11 cellular contexts compared by ENCODE assay signal in genomic region chr19:5434970-5435641, GRCh38. TPM values are rescaled to one million over a fixed set of nuclear protein-coding genes. Genes with fewer than 3 reads are reported as not detected.
DNase-seq lines count a peak whose midpoint lies in the region; ATAC-seq lines count a peak whose summit lies in the region.
"Had no signal": no experiment of that assay in that cellular context is flagged by ENCODE, and none has a peak within 500 bp of the region (broad histone marks: within the 10 kb centered on the region; RNA-seq: fewer than 3 reads in every experiment).

No MANE protein-coding gene starts in this region.

- no peaks in the 10 kb centered on the region for H3K27me3 ChIP-seq in HAP-1 (ENCODE audit: low read depth)

- no peaks in the 10 kb centered on the region for H3K4me1 ChIP-seq in HAP-1

- ATAC-seq in activated naive CD4-positive, alpha-beta T cell treated with anti-CD3 and anti-CD28 coated beads, Interleukin-2, amount 50 U/mL, for 72 hours, result peak; percentile 98 to 100
- ATAC-seq in HG03520 (IDR thresholded peaks at IDR 0.05; ENCODE audit: unreplicated experiment), result no peak

- H3K9me3 ChIP-seq in HAP-1, result no peaks in the 10 kb centered on the region

- H3K27ac Mint-ChIP-seq in activated naive CD4-positive, alpha-beta T cell treated with anti-CD3 and anti-CD28 coated beads, Interleukin-2, amount 50 U/mL, for 72 hours, result no peak overlapping the region
- H3K27ac Mint-ChIP-seq: CD8-positive, alpha-beta memory T cell had no signal

- H3K36me3 ChIP-seq in HAP-1 (replicated peaks), result no peaks in the 10 kb centered on the region

- DNase-seq in activated naive CD4-positive, alpha-beta T cell treated with Interleukin-2 at 50 U/mL for 16 hours, result peak; percentile 32
- no peak for DNase-seq in activated naive CD4-positive, alpha-beta T cell (lab: John Stamatoyannopoulos, UW)
- DNase-seq in activated naive CD4-positive, alpha-beta T cell treated with anti-CD3 and anti-CD28 coated beads, Interleukin-2, amount 50 U/mL, for 72 hours (ENCODE audit: low spot score in 2 of 2), result peak in 1 of 2 donors; percentile 47
- DNase-seq in middle frontal gyrus (ENCODE audit: extremely low spot score, low spot score) (peak; percentile 24), superior temporal gyrus (ENCODE audit: extremely low spot score) (peak; percentile 34), HAP-1 (ENCODE audit: low spot score in 2 of 2) (no peak), NCI-H524 treated with DMSO at 0.1 percent for 48 hours (lab: John Stamatoyannopoulos, UW) (no peak)
- DNase-seq: CD8-positive, alpha-beta memory T cell; NCI-H748 treated with DMSO at 0.1 percent for 48 hours had no signal

- H3K9me3 Mint-ChIP-seq in activated naive CD4-positive, alpha-beta T cell treated with anti-CD3 and anti-CD28 coated beads, Interleukin-2, amount 50 U/mL, for 72 hours, result no peaks in the 10 kb centered on the region
- H3K9me3 Mint-ChIP-seq: central memory CD8-positive, alpha-beta T cell had no signal

- H3K4me3 ChIP-seq in HAP-1, result no peak overlapping the region

- no peaks in the 10 kb centered on the region for H3K36me3 Mint-ChIP-seq in activated naive CD4-positive, alpha-beta T cell treated with anti-CD3 and anti-CD28 coated beads, Interleukin-2, amount 50 U/mL, for 72 hours
- H3K36me3 Mint-ChIP-seq: CD8-positive, alpha-beta memory T cell had no signal

- in situ Hi-C loops in HAP-1 (cut with MboI; ENCODE audit: low sequenced_read_pairs), result no loop called here

RNA-seq across cellular contexts. Expression of gene ZNRF4, which starts 20.1 kb away (rescaled TPM):
- not detected for total RNA-seq in activated naive CD4-positive, alpha-beta T cell treated with anti-CD3 and anti-CD28 coated beads, Interleukin-2, amount 50 U/mL, for 72 hours
- total RNA-seq: CD8-positive, alpha-beta memory T cell had no signal

Comparison
In these comparisons a context has a peak if more than half of its experiments do, and no peak if none do; other contexts are left out.
1. DNase-seq: peak in activated naive CD4-positive, alpha-beta T cell treated with Interleukin-2 at 50 U/mL for 16 hours (single experiment), middle frontal gyrus (single experiment) and superior temporal gyrus (single experiment); none in activated naive CD4-positive, alpha-beta T cell (0 of 4), HAP-1 (0 of 2) and NCI-H524 treated with DMSO at 0.1 percent for 48 hours (single experiment).